17 cellular contexts compared by ENCODE assay signal in the genomic region with DNA sequence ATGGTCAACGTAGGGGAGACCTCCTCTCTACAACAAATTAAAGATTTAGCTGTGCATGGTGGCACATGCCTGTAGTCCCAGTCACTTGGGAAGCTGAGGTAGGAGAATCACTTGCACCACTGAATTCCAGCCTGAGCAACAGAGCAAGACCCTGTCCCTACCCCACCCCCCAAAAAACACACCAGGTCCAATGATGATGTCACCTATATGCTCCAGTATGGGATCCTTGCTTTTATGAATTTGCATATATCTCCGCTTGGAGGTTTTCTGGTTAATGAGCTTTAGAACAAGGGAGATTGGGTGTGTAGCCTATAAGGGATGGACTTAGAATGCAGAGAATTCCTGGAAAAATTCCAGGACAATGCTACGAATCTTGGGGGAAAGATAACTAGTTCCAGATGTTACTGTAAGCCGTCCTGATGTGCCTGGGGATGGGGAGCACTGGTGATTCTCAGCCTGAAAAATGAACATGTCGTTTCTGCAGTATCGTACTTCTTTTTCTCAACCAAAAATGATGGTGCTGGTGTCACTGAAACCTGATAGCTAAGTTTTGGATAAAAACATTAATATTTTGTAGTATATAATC.
A peak's percentile ranks its signal among the peaks of the same experiment; 100 is the strongest.
DNase-seq lines count a peak whose midpoint lies in the region; ATAC-seq, FAIRE-seq and TF ChIP-seq lines count a peak whose summit lies in the region.
"Had no signal": no experiment of that assay in that cellular context is flagged by ENCODE, and none has a peak within 500 bp of the region (broad histone marks: within the 10 kb centered on the region; RNA-seq: fewer than 3 reads in every experiment).

No MANE protein-coding gene starts in this region.

- peak overlapping the region; percentile 79 for H3K27ac Mint-ChIP-seq in mesothelial cell of epicardium
- H3K27ac Mint-ChIP-seq in activated T-cell treated with anti-CD3 and anti-CD28 coated beads, Interleukin-2, amount 50 U/mL, for 24 hours: no peak overlapping the region

- peak overlapping the region; percentile 27; the same call in 1 of the 2 replicates for H3K4me3 ChIP-seq in ACC112 (ENCODE audit: low read depth, low read length)
- H3K4me3 ChIP-seq in HCT116 (replicated peaks in 1 of 2; ENCODE audit: low read depth in 1 of 2, low read length in 2 of 2): no peak overlapping the region
- no peak overlapping the region for H3K4me3 ChIP-seq in K562
- H3K4me3 ChIP-seq in Peyer's patch: no peak overlapping the region
- H3K4me3 ChIP-seq: transverse colon had no signal

- H3K9me3 Mint-ChIP-seq in mesothelial cell of epicardium: no peaks in the 10 kb centered on the region
- no peaks in the 10 kb centered on the region for H3K9me3 Mint-ChIP-seq in activated T-cell treated with anti-CD3 and anti-CD28 coated beads, Interleukin-2, amount 50 U/mL, for 24 hours

- peak overlapping the region; percentile 8 for H3K4me3 Mint-ChIP-seq in mesothelial cell of epicardium
- H3K4me3 Mint-ChIP-seq in activated T-cell treated with anti-CD3 and anti-CD28 coated beads, Interleukin-2, amount 50 U/mL, for 24 hours: no peak overlapping the region

- TF ChIP-seq CTCF in HCT116 (IDR thresholded peaks at IDR 0.05 in 2 of 3, conservative IDR thresholded peaks at IDR 0.05 in 1 of 3; ENCODE audit: borderline replicate concordance in 1 of 3, insufficient read depth in 1 of 3, low read depth in 2 of 3, low read length in 2 of 3) (no peak), K562 (IDR thresholded peaks at IDR 0.05 in 2 of 3, conservative IDR thresholded peaks at IDR 0.05 in 1 of 3; ENCODE audit: insufficient read depth in 2 of 3, low read depth in 1 of 3, low read length in 3 of 3) (no peak), mesothelial cell of epicardium (IDR thresholded peaks at IDR 0.05; ENCODE audit: unreplicated experiment) (no peak), Peyer's patch (IDR thresholded peaks at IDR 0.05) (no peak)

- H3K4me1 Mint-ChIP-seq in mesothelial cell of epicardium: peaks cover 67% of the 10 kb centered on the region
- peaks cover 12% of the 10 kb centered on the region for H3K4me1 Mint-ChIP-seq in activated T-cell treated with anti-CD3 and anti-CD28 coated beads, Interleukin-2, amount 50 U/mL, for 24 hours (ENCODE audit: low read depth)

- H3K9me2 ChIP-seq in HCT116 (ENCODE audit: insufficient read depth): no peaks in the 10 kb centered on the region

- no peak for TF ChIP-seq POLR2A in HCT116 (IDR thresholded peaks at IDR 0.05; ENCODE audit: borderline replicate concordance, extremely low read depth, insufficient read depth, insufficient read length)
- TF ChIP-seq POLR2A in K562 (conservative IDR thresholded peaks at IDR 0.05): no peak
- TF ChIP-seq POLR2A in Peyer's patch (IDR thresholded peaks at IDR 0.05): no peak

- no peak for TF ChIP-seq EP300 in K562 (IDR thresholded peaks at IDR 0.05; ENCODE audit: low read length)

- no peak overlapping the region for H2AFZ ChIP-seq in ACC112 (ENCODE audit: low read length, unreplicated experiment)
- H2AFZ ChIP-seq in HCT116 (ENCODE audit: low read depth, low read length, poor library complexity, severe bottlenecking): no peak overlapping the region
- no peak overlapping the region for H2AFZ ChIP-seq in K562 (ENCODE audit: low read depth, low read length)

- CTCF ChIA-PET in HCT116 (lab: Charles Lee): interaction anchor here (2.0 kb wide), 1 partner anchor 438 kb away, joined by 4 read pairs; no protein-coding TSS in a partner anchor
- CTCF ChIA-PET in K562 (lab: Yijun Ruan, JAX; ENCODE audit: low intra/inter-chr PET ratio): no interaction called here

- RAD21 ChIA-PET in HCT116 (lab: Charles Lee; ENCODE audit: low non-redundant PET in 1 of 2, low total read pairs in 2 of 2, uncharacterized antibody in 2 of 2, unreplicated experiment in 2 of 2): no interaction called here

- peak; percentile 26 for FAIRE-seq in K562 (lab: Jason Lieb, UNC)
- FAIRE-seq: endometrium had no signal

- H3K27me3 Mint-ChIP-seq in mesothelial cell of epicardium (ENCODE audit: low read depth): no peaks in the 10 kb centered on the region
- peaks cover 55% of the 10 kb centered on the region for H3K27me3 Mint-ChIP-seq in activated T-cell treated with anti-CD3 and anti-CD28 coated beads, Interleukin-2, amount 50 U/mL, for 24 hours

- H3K9ac ChIP-seq in HCT116 (ENCODE audit: low read length) (peak overlapping the region; percentile 30; the same call in 1 of the 2 replicates), K562 (ENCODE audit: insufficient read depth in 1 of 2, low read depth in 2 of 2, low read length in 2 of 2) (no peak overlapping the region)

- in situ Hi-C loops in K562 (cut with MboI): loop anchor here (5.0 kb wide), 2 partner anchors 318 to 513 kb away; no protein-coding TSS in a partner anchor

- TF ChIP-seq RAD21 in HCT116 (IDR thresholded peaks at IDR 0.05; ENCODE audit: low read depth) (no peak), K562 (CRISPR knock-in tag; conservative IDR thresholded peaks at IDR 0.05 in 1 of 2, IDR thresholded peaks at IDR 0.05 in 1 of 2) (no peak)

- 6% methylated on average over 6 of the region's 6 CpGs for WGBS in K562 (ENCODE audit: insufficient coverage, low coverage, missing lambda C conversion rate)

- POLR2A ChIA-PET in HCT116 (lab: Charles Lee) (no interaction called here), K562 (lab: Yijun Ruan, JAX) (interaction anchor here (0.7 to 0.9 kb wide), 2 partner anchors 15 to 22 kb away, joined by 3 read pairs; no protein-coding TSS in a partner anchor)

- H3K79me2 ChIP-seq in ACC112 (ENCODE audit: control insufficient read depth, insufficient read depth, low read length, unreplicated experiment) (peaks cover 81% of the 10 kb centered on the region), HCT116 (ENCODE audit: insufficient read depth, low read length) (peaks cover 99% of the 10 kb centered on the region), K562 (ENCODE audit: control insufficient read depth, insufficient read depth, low read length) (no peaks in the 10 kb centered on the region)

- H4K20me1 ChIP-seq in HCT116 (ENCODE audit: insufficient read depth): peaks cover 32% of the 10 kb centered on the region
- H4K20me1 ChIP-seq in K562 (replicated peaks; ENCODE audit: control insufficient read depth, insufficient read depth, low read length): no peaks in the 10 kb centered on the region

- H3K4me1 ChIP-seq in ACC112 (ENCODE audit: control insufficient read depth, insufficient read depth, low read length, unreplicated experiment) (peaks cover 26% of the 10 kb centered on the region), HCT116 (ENCODE audit: control insufficient read depth in 1 of 2, insufficient read depth in 2 of 2, low read length in 2 of 2) (peaks cover 6 to 74% of the 10 kb centered on the region in 2 experiments; a peak in 3 of 4 replicates), K562 (replicated peaks in 1 of 2; ENCODE audit: control insufficient read depth in 2 of 2, insufficient read depth in 2 of 2, low read length in 2 of 2) (peaks cover 0 to 9% of the 10 kb centered on the region in 2 experiments; a peak in 1 of 5 replicates), Peyer's patch (peaks cover 0 to 7% (median 0%) of the 10 kb centered on the region in 4 donors)

- H3K36me3 ChIP-seq in ACC112 (ENCODE audit: insufficient read depth, low read length) (peaks cover 4% of the 10 kb centered on the region), HCT116 (ENCODE audit: control insufficient read depth in 1 of 2, insufficient read depth in 2 of 2, low read length in 2 of 2) (peaks cover 4 to 45% of the 10 kb centered on the region in 2 experiments; a peak in 3 of 4 replicates), K562 (ENCODE audit: control insufficient read depth, insufficient read depth, low read length) (no peaks in the 10 kb centered on the region), Peyer's patch (no peaks in the 10 kb centered on the region)
- H3K36me3 ChIP-seq: transverse colon had no signal

- intact Hi-C loops in HCT116 (cut with micrococcal nuclease): no loop called here
- intact Hi-C loops in K562 (cut with micrococcal nuclease): no loop called here

- H3K4me2 ChIP-seq in HCT116 (ENCODE audit: low read length): 0 out of 2 replicates have a peak overlapping the region, but pooled peaks have one; percentile 16
- H3K4me2 ChIP-seq in K562 (ENCODE audit: insufficient read depth, low read length): no peak overlapping the region

- H3K27me3 ChIP-seq in ACC112 (ENCODE audit: insufficient read depth, low read length) (no peaks in the 10 kb centered on the region), HCT116 (ENCODE audit: insufficient read depth, low read length) (no peaks in the 10 kb centered on the region), K562 (ENCODE audit: control insufficient read depth in 2 of 2, insufficient read depth in 2 of 2, low read length in 2 of 2) (peaks cover 49 to 51% of the 10 kb centered on the region in 2 experiments), Peyer's patch (no peaks in the 10 kb centered on the region)

- H3K9me1 ChIP-seq in K562 (ENCODE audit: control insufficient read depth, insufficient read depth, low read length): no peaks in the 10 kb centered on the region

- H3K9me3 ChIP-seq in HCT116 (ENCODE audit: control insufficient read depth in 1 of 2, insufficient read depth in 1 of 2, low read depth in 1 of 2, low read length in 2 of 2) (no peaks in the 10 kb centered on the region), K562 (replicated peaks; ENCODE audit: control insufficient read depth, insufficient read depth, low read depth, low read length) (no peaks in the 10 kb centered on the region), Peyer's patch (no peaks in the 10 kb centered on the region)
- H3K9me3 ChIP-seq: transverse colon had no signal

- DNase-seq in HCT116 (ENCODE audit: low read depth, low spot score) (no peak), K562 (ENCODE audit: extremely low read depth in 1 of 4, low spot score in 3 of 4) (no peak), mesothelial cell of epicardium (ENCODE audit: low spot score in 2 of 2, unreplicated experiment in 2 of 2) (no peak), Peyer's patch (no peak), NCI-H510A treated with DMSO at 0.1 percent for 48 hours (lab: John Stamatoyannopoulos, UW) (no peak)
- DNase-seq in activated T-cell treated with anti-CD3 and anti-CD28 coated beads, Interleukin-2, amount 50 U/mL, for 24 hours: no peak
- DNase-seq: activated CD8-positive, alpha-beta memory T cell treated with anti-CD3 and anti-CD28 coated beads, Interleukin-2, amount 50 U/mL, for 4 hours; activated naive CD4-positive, alpha-beta T cell treated with anti-CD3 and anti-CD28 coated beads, Interleukin-2, amount 50 U/mL, for 16 hours; glutamatergic neuron; NCI-H1694; occipital lobe; SIG-M5; T-helper 9 cell; transverse colon had no signal

- H3K27ac ChIP-seq in ACC112 (ENCODE audit: low read depth, low read length) (peak overlapping the region; percentile 39; the same call in 1 of the 2 replicates), HCT116 (ENCODE audit: low read depth, low read length) (peak overlapping the region; percentile 69), K562 (ENCODE audit: extremely low read depth, low read depth, low read length) (no peak overlapping the region), Peyer's patch (no peak overlapping the region)

- ATAC-seq in HCT116 (no peak), K562 (no peak), GM21723 (IDR thresholded peaks at IDR 0.05; ENCODE audit: unreplicated experiment) (no peak)

- BruUV-seq in HCT116 (replicated peaks; lab: Mats Ljungman, UMichigan) (no TSS peak), K562 (replicated peaks; lab: Mats Ljungman, UMichigan) (no TSS peak)

- H3K36me3 Mint-ChIP-seq in mesothelial cell of epicardium: peaks cover 22% of the 10 kb centered on the region
- no peaks in the 10 kb centered on the region for H3K36me3 Mint-ChIP-seq in activated T-cell treated with anti-CD3 and anti-CD28 coated beads, Interleukin-2, amount 50 U/mL, for 24 hours (ENCODE audit: low read depth)

Comparison
In these comparisons a context has a peak if more than half of its experiments do, and no peak if none do; other contexts are left out.
1. H3K27ac ChIP-seq: peak in ACC112 (single experiment) and HCT116 (single experiment); none in K562 (single experiment) and Peyer's patch (0 of 4).